Comparison of ENCODE assay signal across 31 cellular contexts in the genomic region with DNA sequence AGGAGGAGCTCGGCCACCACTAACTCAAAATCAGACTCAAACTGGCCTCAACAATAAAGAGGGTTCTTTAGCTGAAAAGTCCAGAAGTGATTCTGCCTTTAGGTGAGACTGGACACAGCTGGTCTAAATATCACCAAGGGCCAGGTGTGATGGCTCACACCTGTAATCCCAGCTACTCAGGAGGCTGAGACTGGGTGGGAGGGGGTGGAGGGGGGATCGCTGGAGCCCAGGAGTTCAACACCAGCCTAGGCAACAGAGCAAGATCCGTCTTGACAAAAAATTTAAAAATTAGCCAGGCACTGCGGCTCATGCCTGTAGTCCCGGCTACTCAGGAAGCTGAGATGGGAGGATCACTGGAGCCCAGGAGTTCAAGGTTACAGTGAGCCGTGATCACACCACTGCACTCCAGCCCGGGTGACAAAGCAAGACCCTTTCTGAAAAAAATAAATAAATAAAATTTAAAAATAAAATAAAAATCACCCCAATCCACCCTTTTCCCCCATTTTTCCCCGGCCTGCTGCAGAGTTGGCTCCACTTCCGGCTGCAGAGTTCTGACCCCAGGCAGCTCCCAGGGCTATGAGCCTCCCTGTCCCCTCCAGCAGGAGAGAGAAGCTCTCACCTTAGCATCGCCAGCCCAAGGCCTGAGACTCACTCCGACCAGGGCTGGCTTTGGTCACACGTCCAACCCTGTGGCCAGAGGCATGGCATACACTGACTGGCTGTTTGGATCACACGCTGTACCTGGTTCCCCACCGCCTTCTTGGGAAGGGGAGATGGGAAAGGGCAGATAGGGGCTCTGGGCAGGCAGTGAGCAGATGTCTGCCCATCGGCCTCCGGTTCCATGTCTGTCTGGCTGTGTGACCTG.
DNase-seq lines count a peak whose midpoint lies in the region; ATAC-seq, FAIRE-seq and TF ChIP-seq lines count a peak whose summit lies in the region.
"Had no signal": no experiment of that assay in that cellular context is flagged by ENCODE, and none has a peak within 500 bp of the region (broad histone marks: within the 10 kb centered on the region; RNA-seq: fewer than 3 reads in every experiment).

No MANE protein-coding gene starts in this region.

- H2BK15ac ChIP-seq in H9 (ENCODE audit: low read depth, low read length) = no peak overlapping the region
- 0 out of 2 replicates have a peak overlapping the region, but pooled peaks have one; percentile 81 for H2BK15ac ChIP-seq in H1 (ENCODE audit: low read length)

- no peak overlapping the region for H4K5ac ChIP-seq in H9 (ENCODE audit: insufficient read length, low read depth, low read length)
- H4K5ac ChIP-seq in H1 (ENCODE audit: insufficient read length, low read depth, low read length) = no peak overlapping the region

- no peak for FAIRE-seq in H1 (lab: Jason Lieb, UNC)
- FAIRE-seq: TTC549 had no signal

- no peak for TF ChIP-seq CTCF in SK-N-SH (IDR thresholded peaks at IDR 0.05)
- peak; percentile 22; the same call in 1 of the 3 replicates for TF ChIP-seq CTCF in H9 (conservative IDR thresholded peaks at IDR 0.05)
- TF ChIP-seq CTCF in H1 (IDR thresholded peaks at IDR 0.05; ENCODE audit: control extremely low read depth in 1 of 3, insufficient read depth in 1 of 3, low read depth in 1 of 3, low read length in 3 of 3) = no peak
- TF ChIP-seq CTCF in progenitor cell of endocrine pancreas (IDR thresholded peaks at IDR 0.05; ENCODE audit: unreplicated experiment) = no peak

- no peaks in the 10 kb centered on the region; a peak in 1 of 5 replicates for H3K9me3 Mint-ChIP-seq in H9
- no peaks in the 10 kb centered on the region for H3K9me3 Mint-ChIP-seq in progenitor cell of endocrine pancreas (ENCODE audit: low read depth)
- H3K9me3 Mint-ChIP-seq: activated CD4-positive, alpha-beta memory T cell treated with anti-CD3 and anti-CD28 coated beads for 36 hours; activated T-helper 2 cell treated with anti-CD3 and anti-CD28 coated beads, Interferon-gamma antibody, Interleukin-2, Interleukin-4, amounts not matched to agents 10 μg/mL and 5 μg/mL and 100 μg/mL, durations not matched to agents 14 hours and 24 hours and 36 hours; mesothelial cell of epicardium; stimulated activated naive B cell treated with anti-CD40 and anti-IgM and Interleukin-4, amounts not matched to agents 10 μg/mL and 1 μg/mL and 100 μg/mL, for 72 hours; T-helper 1 cell treated with Interleukin-12 subunit alpha and Interleukin-12 subunit beta and Interleukin-4 antibody, amounts not matched to agents 30 μg/mL and 1 μg/mL, for 36 hours had no signal

- no peaks in the 10 kb centered on the region for H3K23me2 ChIP-seq in H9 (ENCODE audit: insufficient read length, low read depth, low read length, poor library complexity, severe bottlenecking)
- no peaks in the 10 kb centered on the region for H3K23me2 ChIP-seq in H1 (ENCODE audit: low read depth, low read length)

- TF ChIP-seq EP300 in SK-N-SH (IDR thresholded peaks at IDR 0.05; ENCODE audit: borderline replicate concordance in 1 of 2, low read depth in 1 of 2, low read length in 1 of 2) (no peak), H1 (IDR thresholded peaks at IDR 0.05; ENCODE audit: borderline replicate concordance in 1 of 2, low read depth in 2 of 2, low read length in 2 of 2) (no peak)

- no peaks in the 10 kb centered on the region for H3K79me2 ChIP-seq in SK-N-SH (ENCODE audit: insufficient read depth)
- no peaks in the 10 kb centered on the region for H3K79me2 ChIP-seq in H9 (ENCODE audit: insufficient read depth, low read length)
- H3K79me2 ChIP-seq in H1 (ENCODE audit: control insufficient read depth in 1 of 2, insufficient read depth in 2 of 2, low read length in 2 of 2) = no peaks in the 10 kb centered on the region

- H2BK20ac ChIP-seq in H9 (ENCODE audit: low read depth, low read length, poor library complexity, severe bottlenecking) (no peak overlapping the region), H1 (ENCODE audit: low read length) (no peak overlapping the region)

- 73% methylated on average over 13 of the region's 16 CpGs for WGBS in SK-N-SH (ENCODE audit: low lambda C conversion rate)
- no CpG with 5 or more reads among the region's 16 CpGs for WGBS in H9 (ENCODE audit: extremely low coverage, insufficient read length, low lambda C conversion rate)
- 85% methylated on average over 16 of the region's 16 CpGs; no CpG with 5 or more reads in 1 of the 2 experiments for WGBS in H1 (ENCODE audit: extremely low coverage in 1 of 2, insufficient coverage in 1 of 2, insufficient read length in 1 of 2, insufficient replicate concordance in 2 of 2, low coverage in 1 of 2, low lambda C conversion rate in 2 of 2, missing lambda C conversion rate in 1 of 2), 2 experiments

- H3K36me3 ChIP-seq in SK-N-SH (replicated peaks in 1 of 2; ENCODE audit: control insufficient read depth in 1 of 2, insufficient read depth in 2 of 2, low read length in 1 of 2) (no peaks in the 10 kb centered on the region), H1 (ENCODE audit: control insufficient read depth in 2 of 4, insufficient read depth in 4 of 4, low read length in 3 of 4) (no peaks in the 10 kb centered on the region)
- H3K36me3 ChIP-seq: esophagus squamous epithelium had no signal

- H2BK120ac ChIP-seq in H9 (ENCODE audit: low read depth, low read length, poor library complexity, severe bottlenecking) (no peak overlapping the region), H1 (replicated peaks; ENCODE audit: low read depth, low read length) (no peak overlapping the region)

- H3K4me3 ChIP-seq in SK-N-SH (ENCODE audit: low read depth in 2 of 2, low read length in 1 of 2) (no peak overlapping the region), H1 (ENCODE audit: extremely low read depth in 1 of 4, insufficient read depth in 2 of 4, low read depth in 3 of 4, low read length in 4 of 4) (no peak overlapping the region)
- H3K4me3 ChIP-seq: esophagus squamous epithelium, GM23248, SK-N-MC had no signal

- H3K36me3 Mint-ChIP-seq in H9 (ENCODE audit: insufficient read depth in 1 of 3, low read depth in 3 of 3) = no peaks in the 10 kb centered on the region
- H3K36me3 Mint-ChIP-seq in progenitor cell of endocrine pancreas (ENCODE audit: insufficient read depth) = no peaks in the 10 kb centered on the region
- H3K36me3 Mint-ChIP-seq: activated CD4-positive, alpha-beta memory T cell treated with anti-CD3 and anti-CD28 coated beads for 36 hours; mesothelial cell of epicardium; stimulated activated naive B cell treated with anti-CD40 and anti-IgM and Interleukin-4, amounts not matched to agents 10 μg/mL and 1 μg/mL and 100 μg/mL, for 72 hours had no signal

- H4K91ac ChIP-seq in H9 (ENCODE audit: insufficient read length, low read depth, low read length) (no peak overlapping the region), H1 (replicated peaks; ENCODE audit: insufficient read length, low read length) (peak overlapping the region; percentile 8)

- H3K79me1 ChIP-seq in H9 (ENCODE audit: insufficient read depth, low read depth, low read length, poor library complexity, severe bottlenecking) (no peaks in the 10 kb centered on the region), H1 (ENCODE audit: low read depth, low read length) (no peaks in the 10 kb centered on the region)

- H3K4me3 Mint-ChIP-seq in H9 (no peak overlapping the region), progenitor cell of endocrine pancreas (ENCODE audit: low read depth) (no peak overlapping the region)
- H3K4me3 Mint-ChIP-seq: activated CD4-positive, alpha-beta memory T cell treated with anti-CD3 and anti-CD28 coated beads for 36 hours; mesothelial cell of epicardium; stimulated activated naive B cell treated with anti-CD40 and anti-IgM and Interleukin-4, amounts not matched to agents 10 μg/mL and 1 μg/mL and 100 μg/mL, for 72 hours; T-helper 1 cell treated with Interleukin-12 subunit alpha and Interleukin-12 subunit beta and Interleukin-4 antibody, amounts not matched to agents 30 μg/mL and 1 μg/mL, for 36 hours had no signal

- H2BK5ac ChIP-seq in H9 (ENCODE audit: insufficient read length, low read length) (no peak overlapping the region), H1 (ENCODE audit: low read depth, low read length) (no peak overlapping the region)

- H3K9me3 ChIP-seq in SK-N-SH (no peaks in the 10 kb centered on the region), H9 (ENCODE audit: control insufficient read depth, low read depth, low read length) (no peaks in the 10 kb centered on the region), H1 (ENCODE audit: insufficient read depth in 2 of 2, low read depth in 1 of 2, low read length in 1 of 2) (no peaks in the 10 kb centered on the region)
- H3K9me3 ChIP-seq: esophagus squamous epithelium had no signal

- no peak overlapping the region for H4K8ac ChIP-seq in H9 (replicated peaks; ENCODE audit: insufficient read length, low read depth, low read length)
- H4K8ac ChIP-seq in H1 (ENCODE audit: extremely low read depth, insufficient read depth, low read length) = no peak overlapping the region

- H3K56ac ChIP-seq in H9 (ENCODE audit: insufficient read length, low read depth, low read length) (no peak overlapping the region), H1 (replicated peaks; ENCODE audit: insufficient read length, low read depth, low read length) (no peak overlapping the region)

- H3K23ac ChIP-seq in H9 (ENCODE audit: insufficient read length, low read depth, low read length) (no peak overlapping the region), H1 (ENCODE audit: insufficient read length) (no peak overlapping the region)

- no peak for ATAC-seq in SK-N-SH treated with all-trans-retinoic acid at 6 μM for 48 hours
- ATAC-seq: activated CD4-positive, CD25-positive, alpha-beta regulatory T cell treated with anti-CD3 and anti-CD28 coated beads, Interleukin-2, amount 50 U/mL, for 24 hours; PC-3 had no signal

- POLR2A ChIA-PET in SK-N-SH (lab: Yijun Ruan, JAX) = no interaction called here
- POLR2A ChIA-PET in H1 (lab: Charles Lee; ENCODE audit: partially characterized antibody) = interaction anchor here (1.1 to 1.7 kb wide), 2 partner anchors 11 to 27 kb away, joined by 4 read pairs; no protein-coding TSS in a partner anchor

- peak overlapping the region in 1 of 3 experiments; percentile 33; a peak in 3 of 7 replicates for H3K27ac Mint-ChIP-seq in H9
- peak overlapping the region; percentile 52 for H3K27ac Mint-ChIP-seq in progenitor cell of endocrine pancreas
- H3K27ac Mint-ChIP-seq: activated CD4-positive, alpha-beta memory T cell treated with anti-CD3 and anti-CD28 coated beads for 36 hours; activated T-helper 2 cell treated with anti-CD3 and anti-CD28 coated beads, Interferon-gamma antibody, Interleukin-2, Interleukin-4, amounts not matched to agents 10 μg/mL and 5 μg/mL and 100 μg/mL, durations not matched to agents 14 hours and 24 hours and 36 hours; mesothelial cell of epicardium; stimulated activated naive B cell treated with anti-CD40 and anti-IgM and Interleukin-4, amounts not matched to agents 10 μg/mL and 1 μg/mL and 100 μg/mL, for 72 hours; T-helper 1 cell treated with Interleukin-12 subunit alpha and Interleukin-12 subunit beta and Interleukin-4 antibody, amounts not matched to agents 30 μg/mL and 1 μg/mL, for 36 hours had no signal

- CTCF ChIA-PET in SK-N-SH (lab: Yijun Ruan, JAX) = interaction anchor here (1.5 to 1.6 kb wide), 3 partner anchors 131 to 169 kb away, joined by 3 to 5 read pairs (median 5); no protein-coding TSS in a partner anchor
- CTCF ChIA-PET in H1 (lab: Charles Lee; ENCODE audit: partially characterized antibody) = interaction anchor here (0.8 to 4.2 kb wide), 15 partner anchors 9 to 160 kb away, joined by 3 to 23 read pairs (median 5); no protein-coding TSS in a partner anchor

- H3T11ph ChIP-seq in H9 (ENCODE audit: low read length) = no peak overlapping the region

- no peak overlapping the region for H3K4me2 ChIP-seq in SK-N-SH
- no peak overlapping the region for H3K4me2 ChIP-seq in H9 (ENCODE audit: insufficient read depth, insufficient read length, low read length)
- peak overlapping the region in 1 of 2 experiments; percentile 9; a peak in 1 of 4 replicates for H3K4me2 ChIP-seq in H1 (ENCODE audit: insufficient read depth in 1 of 2, low read depth in 2 of 2, low read length in 2 of 2)
- H3K4me2 ChIP-seq: KMS-11 had no signal

- TF ChIP-seq RAD21 in SK-N-SH (IDR thresholded peaks at IDR 0.05; ENCODE audit: low read length) = no peak
- TF ChIP-seq RAD21 in H1 (IDR thresholded peaks at IDR 0.05 in 1 of 2, conservative IDR thresholded peaks at IDR 0.05 in 1 of 2; ENCODE audit: low read depth in 2 of 2, low read length in 2 of 2) = peak; percentile 46 to 62

- no peak for TF ChIP-seq POLR2A in H1 (IDR thresholded peaks at IDR 0.05; ENCODE audit: control extremely low read depth in 1 of 2, low read depth in 2 of 2, low read length in 2 of 2)

- H3K4me1 ChIP-seq in SK-N-SH (ENCODE audit: control insufficient read depth in 1 of 2, insufficient read depth in 2 of 2, low read depth in 1 of 2, low read length in 1 of 2) (peaks cover 0 to 2% of the 10 kb centered on the region in 2 experiments; a peak in 1 of 4 replicates), H9 (ENCODE audit: insufficient read depth, low read length) (no peaks in the 10 kb centered on the region), H1 (replicated peaks in 1 of 4; ENCODE audit: control insufficient read depth in 3 of 4, insufficient read depth in 4 of 4, low read length in 3 of 4) (peaks cover 0 to 3% (median 1%) of the 10 kb centered on the region in 4 experiments; a peak in 3 of 7 replicates)

- H3K4ac ChIP-seq in H9 (ENCODE audit: low read depth, low read length) = no peak overlapping the region
- no peak overlapping the region for H3K4ac ChIP-seq in H1 (replicated peaks; ENCODE audit: insufficient read length, low read depth, low read length)

- H2AFZ ChIP-seq in SK-N-SH (ENCODE audit: low read depth) (no peak overlapping the region), H9 (ENCODE audit: low read length) (no peak overlapping the region), H1 (ENCODE audit: low read length) (no peak overlapping the region)
- H2AFZ ChIP-seq: GM23248 had no signal

- H2AK5ac ChIP-seq in H9 (ENCODE audit: insufficient read length, low read length) (no peak overlapping the region), H1 (ENCODE audit: low read depth, low read length) (no peak overlapping the region)

- H3K14ac ChIP-seq in H9 (ENCODE audit: insufficient read depth, low read length) (peak overlapping the region; percentile 64), H1 (ENCODE audit: insufficient read length) (no peak overlapping the region)

- no peak overlapping the region for H3K18ac ChIP-seq in H9 (ENCODE audit: insufficient read length, low read depth, low read length)
- peak overlapping the region; percentile 83; the same call in 1 of the 2 replicates for H3K18ac ChIP-seq in H1 (ENCODE audit: extremely low read depth, low read length)

- H3K27me3 Mint-ChIP-seq in H9 (ENCODE audit: low read depth) (peaks cover 5% of the 10 kb centered on the region; the same call in 1 of the 2 replicates), progenitor cell of endocrine pancreas (peaks cover 14% of the 10 kb centered on the region)

- H3F3A ChIP-seq in SK-N-SH (replicated peaks; ENCODE audit: insufficient read depth) = peaks cover 6% of the 10 kb centered on the region

- H3K9ac ChIP-seq in SK-N-SH (no peak overlapping the region), H9 (ENCODE audit: extremely low read depth, insufficient read length, low read length) (no peak overlapping the region), H1 (replicated peaks in 1 of 4; ENCODE audit: extremely low read depth in 1 of 4, low read depth in 3 of 4, low read length in 3 of 4) (no peak overlapping the region)
- H3K9ac ChIP-seq: GM23248, KMS-11 had no signal

- no peaks in the 10 kb centered on the region for H3K27me3 ChIP-seq in SK-N-SH (ENCODE audit: insufficient read depth)
- H3K27me3 ChIP-seq in H9 (ENCODE audit: insufficient read depth, low read length) = no peaks in the 10 kb centered on the region
- H3K27me3 ChIP-seq in H1 (replicated peaks in 1 of 4; ENCODE audit: control insufficient read depth in 3 of 4, extremely low read depth in 1 of 4, insufficient read depth in 3 of 4, low read length in 3 of 4) = no peaks in the 10 kb centered on the region

- H3K9me2 ChIP-seq in SK-N-SH = no peaks in the 10 kb centered on the region

- peaks cover 7 to 19% of the 10 kb centered on the region in 2 experiments for H3K4me1 Mint-ChIP-seq in H9
- peaks cover 8% of the 10 kb centered on the region for H3K4me1 Mint-ChIP-seq in progenitor cell of endocrine pancreas (ENCODE audit: low read depth)
- H3K4me1 Mint-ChIP-seq: mesothelial cell of epicardium had no signal

- H2BK12ac ChIP-seq in H9 (ENCODE audit: insufficient read length, low read depth, low read length) (no peak overlapping the region), H1 (ENCODE audit: low read depth, low read length) (peak overlapping the region; percentile 77; the same call in 1 of the 2 replicates)

- H4K20me1 ChIP-seq in SK-N-SH (ENCODE audit: insufficient read depth) = no peaks in the 10 kb centered on the region
- H4K20me1 ChIP-seq in H9 (ENCODE audit: control insufficient read depth, insufficient read depth, insufficient read length) = no peaks in the 10 kb centered on the region
- H4K20me1 ChIP-seq in H1 (replicated peaks in 1 of 2; ENCODE audit: control insufficient read depth in 1 of 2, insufficient read depth in 2 of 2, low read length in 2 of 2) = no peaks in the 10 kb centered on the region

- H3K27ac ChIP-seq in SK-N-SH (ENCODE audit: low read depth in 2 of 2, low read length in 1 of 2) (no peak overlapping the region), H9 (ENCODE audit: insufficient read length, low read depth, low read length) (no peak overlapping the region), H1 (ENCODE audit: low read depth, low read length) (no peak overlapping the region)
- H3K27ac ChIP-seq: C4-2B, esophagus squamous epithelium, foreskin keratinocyte, GM23248, KMS-11, SK-N-MC had no signal

- DNase-seq in SK-N-SH (peak; percentile 9), H9 (no peak), H1 (ENCODE audit: low read depth in 1 of 2, low spot score in 2 of 2) (no peak), progenitor cell of endocrine pancreas (ENCODE audit: low spot score, unreplicated experiment) (no peak), HuH-7.5 (ENCODE audit: low spot score) (no peak), NCI-H510A treated with DMSO at 0.1 percent for 48 hours (lab: John Stamatoyannopoulos, UW) (no peak), SHP77 (lab: John Stamatoyannopoulos, UW) (no peak)
- DNase-seq: 8988T; activated CD8-positive, alpha-beta memory T cell treated with anti-CD3 and anti-CD28 coated beads, Interleukin-2, amount 50 U/mL, for 4 hours; DND-41; esophagus squamous epithelium; foreskin keratinocyte; MM.1S; NCI-H1105 treated with DMSO at 0.1 percent for 48 hours; NCI-H1930; NCI-H2171 treated with DMSO at 0.1 percent for 48 hours; NCI-H524; PC-3; stimulated activated naive B cell treated with anti-CD40 and anti-IgM and Interleukin-4, amounts not matched to agents 10 μg/mL and 1 μg/mL and 100 μg/mL, for 72 hours; substantia nigra had no signal
